ENCODE assay signal across 18 cellular contexts in genomic region chr11:85977751-85978160, GRCh38.
DNase-seq lines count a peak whose midpoint lies in the region; ATAC-seq and TF ChIP-seq lines count a peak whose summit lies in the region.
"Had no signal": no experiment of that assay in that cellular context is flagged by ENCODE, and none has a peak within 500 bp of the region (broad histone marks: within the 10 kb centered on the region; RNA-seq: fewer than 3 reads in every experiment).

No MANE protein-coding gene starts in this region.

- H3K9me3 Mint-ChIP-seq in activated T-helper 17 cell treated with anti-CD3 and anti-CD28 coated beads, Interleukin-2, amount 50 U/mL, for 72 hours: no peaks in the 10 kb centered on the region
- H3K9me3 Mint-ChIP-seq: naive thymus-derived CD8-positive, alpha-beta T cell; stimulated activated naive CD8-positive, alpha-beta T cell treated with anti-CD3 and anti-CD28 coated beads, Interleukin-15, Interleukin-2, amounts not matched to agents 100 ng/mL and 50 ng/mL, for 24 hours; T-cell had no signal

- TF ChIP-seq CTCF in AG09309 (IDR thresholded peaks at IDR 0.05; ENCODE audit: control insufficient read depth, insufficient read depth, low read depth, low read length, missing control alignments): no peak
- TF ChIP-seq CTCF in fibroblast of mammary gland (conservative IDR thresholded peaks at IDR 0.05; ENCODE audit: control insufficient read depth, insufficient read depth, low read depth, low read length): no peak

- peaks cover 17% of the 10 kb centered on the region for H3K4me1 Mint-ChIP-seq in activated T-helper 17 cell treated with anti-CD3 and anti-CD28 coated beads, Interleukin-2, amount 50 U/mL, for 72 hours

- H3K4me3 ChIP-seq in AG09309 (ENCODE audit: control insufficient read depth, low read depth, low read length) (no peak overlapping the region), fibroblast of mammary gland (ENCODE audit: control insufficient read depth, low read depth, low read length) (no peak overlapping the region), muscle layer of duodenum (ENCODE audit: low read depth in 1 of 2, low read length in 2 of 2) (no peak overlapping the region)
- H3K4me3 ChIP-seq: lung, psoas muscle had no signal

- H3K27ac Mint-ChIP-seq in activated T-helper 17 cell treated with anti-CD3 and anti-CD28 coated beads, Interleukin-2, amount 50 U/mL, for 72 hours: peak overlapping the region; percentile 46
- H3K27ac Mint-ChIP-seq: stimulated activated naive CD8-positive, alpha-beta T cell treated with anti-CD3 and anti-CD28 coated beads, Interleukin-15, Interleukin-2, amounts not matched to agents 100 ng/mL and 50 ng/mL, for 24 hours had no signal

- H3K36me3 Mint-ChIP-seq in activated T-helper 17 cell treated with anti-CD3 and anti-CD28 coated beads, Interleukin-2, amount 50 U/mL, for 72 hours (ENCODE audit: low read depth): peaks cover 97% of the 10 kb centered on the region

- no peaks in the 10 kb centered on the region for H3K9me3 ChIP-seq in muscle layer of duodenum (ENCODE audit: control insufficient read depth in 1 of 2, low read length in 2 of 2)
- H3K9me3 ChIP-seq: psoas muscle had no signal

- no peak for ATAC-seq in activated T-helper 17 cell treated with anti-CD3 and anti-CD28 coated beads, Interleukin-2, amount 50 U/mL, for 72 hours (replicated peaks)
- no peak for ATAC-seq in HG03159 (IDR thresholded peaks at IDR 0.05; ENCODE audit: unreplicated experiment)
- no peak for ATAC-seq in esophagus mucosa
- ATAC-seq: naive thymus-derived CD8-positive, alpha-beta T cell; T-cell had no signal

- peak overlapping the region; percentile 24 for H3K27ac ChIP-seq in muscle layer of duodenum (ENCODE audit: low read length)
- H3K27ac ChIP-seq: psoas muscle, VCaP had no signal

- H3K4me3 Mint-ChIP-seq in activated T-helper 17 cell treated with anti-CD3 and anti-CD28 coated beads, Interleukin-2, amount 50 U/mL, for 72 hours: no peak overlapping the region
- H3K4me3 Mint-ChIP-seq: naive thymus-derived CD8-positive, alpha-beta T cell; stimulated activated naive CD8-positive, alpha-beta T cell treated with anti-CD3 and anti-CD28 coated beads, Interleukin-15, Interleukin-2, amounts not matched to agents 100 ng/mL and 50 ng/mL, for 24 hours; T-cell had no signal

- peaks cover 40 to 45% of the 10 kb centered on the region in 2 donors for H3K36me3 ChIP-seq in muscle layer of duodenum (ENCODE audit: control insufficient read depth in 1 of 2, insufficient read depth in 2 of 2, low read length in 2 of 2)

- peak; percentile 41 for DNase-seq in AG09309 (ENCODE audit: low read depth)
- peak; percentile 31 for DNase-seq in fibroblast of mammary gland (ENCODE audit: low read depth)
- no peak for DNase-seq in NCI-H2196 (lab: John Stamatoyannopoulos, UW; ENCODE audit: unreplicated experiment)
- DNase-seq in NCI-H1048 (lab: John Stamatoyannopoulos, UW): no peak
- DNase-seq: DND-41; MM.1S; naive thymus-derived CD8-positive, alpha-beta T cell; NCI-H187; NCI-H510A; psoas muscle; T-cell had no signal

- H3K4me1 ChIP-seq in muscle layer of duodenum (ENCODE audit: control insufficient read depth in 1 of 2, insufficient read depth in 2 of 2, low read length in 2 of 2): peaks cover 0 to 10% of the 10 kb centered on the region in 2 donors
- H3K4me1 ChIP-seq: psoas muscle had no signal

- H3K27me3 Mint-ChIP-seq in activated T-helper 17 cell treated with anti-CD3 and anti-CD28 coated beads, Interleukin-2, amount 50 U/mL, for 72 hours: no peaks in the 10 kb centered on the region
- H3K27me3 Mint-ChIP-seq: naive thymus-derived CD8-positive, alpha-beta T cell; stimulated activated naive CD8-positive, alpha-beta T cell treated with anti-CD3 and anti-CD28 coated beads, Interleukin-15, Interleukin-2, amounts not matched to agents 100 ng/mL and 50 ng/mL, for 24 hours; T-cell had no signal

- H3K27me3 ChIP-seq in muscle layer of duodenum (ENCODE audit: low read depth, low read length): no peaks in the 10 kb centered on the region

Comparison
In these comparisons a context has a peak if more than half of its experiments do, and no peak if none do; other contexts are left out.
1. DNase-seq: peak in AG09309 (single experiment) and fibroblast of mammary gland (single experiment); none in NCI-H2196 (single experiment) and NCI-H1048 (single experiment).